1 cellular context compared by ENCODE assay signal in genomic region chr17:75666959-75667790, GRCh38.
TF ChIP-seq lines count a peak whose summit lies in the region.

TSS of gene RECQL5 (minus strand) at chr17:75667154. CDS start at chr17:75666557, 597 bp downstream.
TSS of gene SAP30BP (plus strand) at chr17:75667338. CDS start at chr17:75667373, 35 bp downstream.

TF ChIP-seq in HepG2, 621 proteins besides CTCF, POLR2A, EP300 and RAD21 (continued from another document and continues in another):
- no peak for TF ChIP-seq ZBTB21 (CRISPR knock-in tag; IDR thresholded peaks at IDR 0.05)
- TF ChIP-seq ZNF672 (CRISPR knock-in tag; IDR thresholded peaks at IDR 0.05) = no peak
- TF ChIP-seq, protein P1, sequence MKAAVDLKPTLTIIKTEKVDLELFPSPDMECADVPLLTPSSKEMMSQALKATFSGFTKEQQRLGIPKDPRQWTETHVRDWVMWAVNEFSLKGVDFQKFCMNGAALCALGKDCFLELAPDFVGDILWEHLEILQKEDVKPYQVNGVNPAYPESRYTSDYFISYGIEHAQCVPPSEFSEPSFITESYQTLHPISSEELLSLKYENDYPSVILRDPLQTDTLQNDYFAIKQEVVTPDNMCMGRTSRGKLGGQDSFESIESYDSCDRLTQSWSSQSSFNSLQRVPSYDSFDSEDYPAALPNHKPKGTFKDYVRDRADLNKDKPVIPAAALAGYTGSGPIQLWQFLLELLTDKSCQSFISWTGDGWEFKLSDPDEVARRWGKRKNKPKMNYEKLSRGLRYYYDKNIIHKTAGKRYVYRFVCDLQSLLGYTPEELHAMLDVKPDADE (CRISPR knock-in tag; IDR thresholded peaks at IDR 0.05) = no peak
- TF ChIP-seq JUNB (CRISPR knock-in tag; IDR thresholded peaks at IDR 0.05; ENCODE audit: borderline replicate concordance) = no peak
- TF ChIP-seq TBX3 (IDR thresholded peaks at IDR 0.05; ENCODE audit: borderline replicate concordance) = 0 out of 2 replicates have a peak, but pooled peaks have one; percentile 10
- TF ChIP-seq, protein P2, sequence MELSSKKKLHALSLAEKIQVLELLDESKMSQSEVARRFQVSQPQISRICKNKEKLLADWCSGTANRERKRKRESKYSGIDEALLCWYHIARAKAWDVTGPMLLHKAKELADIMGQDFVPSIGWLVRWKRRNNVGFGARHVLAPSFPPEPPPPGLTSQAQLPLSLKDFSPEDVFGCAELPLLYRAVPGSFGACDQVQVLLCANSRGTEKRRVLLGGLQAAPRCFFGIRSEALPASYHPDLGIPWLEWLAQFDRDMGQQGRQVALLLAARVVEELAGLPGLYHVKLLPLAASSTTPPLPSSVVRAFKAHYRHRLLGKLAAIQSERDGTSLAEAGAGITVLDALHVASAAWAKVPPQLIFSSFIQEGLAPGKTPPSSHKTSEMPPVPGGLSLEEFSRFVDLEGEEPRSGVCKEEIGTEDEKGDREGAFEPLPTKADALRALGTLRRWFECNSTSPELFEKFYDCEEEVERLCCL (CRISPR knock-in tag; IDR thresholded peaks at IDR 0.05; ENCODE audit: borderline replicate concordance) = no peak; the same call in 1 of the 2 replicates
- TF ChIP-seq ZBTB40 (IDR thresholded peaks at IDR 0.05) = peak; percentile 20; the same call in 1 of the 2 replicates
- 0 out of 2 replicates have a peak, but pooled peaks have one; percentile 33 for TF ChIP-seq ZBTB40 (CRISPR knock-in tag; IDR thresholded peaks at IDR 0.05)
- no peak for TF ChIP-seq PREB (CRISPR knock-in tag; IDR thresholded peaks at IDR 0.05)
- no peak for TF ChIP-seq SNAPC5 (CRISPR knock-in tag; IDR thresholded peaks at IDR 0.05; ENCODE audit: borderline replicate concordance)
- TF ChIP-seq ZNF850 (CRISPR knock-in tag; conservative IDR thresholded peaks at IDR 0.05) = no peak
- peak; percentile 97 for TF ChIP-seq SP4 (CRISPR knock-in tag; IDR thresholded peaks at IDR 0.05)
- TF ChIP-seq ZNF558 (CRISPR knock-in tag; IDR thresholded peaks at IDR 0.05; ENCODE audit: borderline replicate concordance) = no peak
- peak; percentile 98 for TF ChIP-seq ELF4 (CRISPR knock-in tag; IDR thresholded peaks at IDR 0.05; ENCODE audit: borderline replicate concordance)
- TF ChIP-seq ZNF552 (CRISPR knock-in tag; IDR thresholded peaks at IDR 0.05; ENCODE audit: borderline replicate concordance) = no peak
- no peak for TF ChIP-seq SKI (IDR thresholded peaks at IDR 0.05; ENCODE audit: partially characterized antibody)
- no peak for TF ChIP-seq XBP1 (CRISPR knock-in tag; IDR thresholded peaks at IDR 0.05)
- peak; percentile 96 for TF ChIP-seq FOXK1 (CRISPR knock-in tag; IDR thresholded peaks at IDR 0.05; ENCODE audit: borderline replicate concordance, low read depth)
- peak; percentile 19; the same call in 1 of the 2 replicates for TF ChIP-seq ZNF337 (CRISPR knock-in tag; IDR thresholded peaks at IDR 0.05; ENCODE audit: borderline replicate concordance, low read depth)
- TF ChIP-seq RARA (CRISPR knock-in tag; IDR thresholded peaks at IDR 0.05) = peak; percentile 7; the same call in 1 of the 2 replicates
- peak; percentile 33; the same call in 1 of the 2 replicates for TF ChIP-seq ZNF792 (CRISPR knock-in tag; IDR thresholded peaks at IDR 0.05)
- no peak for TF ChIP-seq LCORL (IDR thresholded peaks at IDR 0.05)
- peak; percentile 34; the same call in 1 of the 2 replicates for TF ChIP-seq LCORL (CRISPR knock-in tag; IDR thresholded peaks at IDR 0.05)
- TF ChIP-seq, protein P3, sequence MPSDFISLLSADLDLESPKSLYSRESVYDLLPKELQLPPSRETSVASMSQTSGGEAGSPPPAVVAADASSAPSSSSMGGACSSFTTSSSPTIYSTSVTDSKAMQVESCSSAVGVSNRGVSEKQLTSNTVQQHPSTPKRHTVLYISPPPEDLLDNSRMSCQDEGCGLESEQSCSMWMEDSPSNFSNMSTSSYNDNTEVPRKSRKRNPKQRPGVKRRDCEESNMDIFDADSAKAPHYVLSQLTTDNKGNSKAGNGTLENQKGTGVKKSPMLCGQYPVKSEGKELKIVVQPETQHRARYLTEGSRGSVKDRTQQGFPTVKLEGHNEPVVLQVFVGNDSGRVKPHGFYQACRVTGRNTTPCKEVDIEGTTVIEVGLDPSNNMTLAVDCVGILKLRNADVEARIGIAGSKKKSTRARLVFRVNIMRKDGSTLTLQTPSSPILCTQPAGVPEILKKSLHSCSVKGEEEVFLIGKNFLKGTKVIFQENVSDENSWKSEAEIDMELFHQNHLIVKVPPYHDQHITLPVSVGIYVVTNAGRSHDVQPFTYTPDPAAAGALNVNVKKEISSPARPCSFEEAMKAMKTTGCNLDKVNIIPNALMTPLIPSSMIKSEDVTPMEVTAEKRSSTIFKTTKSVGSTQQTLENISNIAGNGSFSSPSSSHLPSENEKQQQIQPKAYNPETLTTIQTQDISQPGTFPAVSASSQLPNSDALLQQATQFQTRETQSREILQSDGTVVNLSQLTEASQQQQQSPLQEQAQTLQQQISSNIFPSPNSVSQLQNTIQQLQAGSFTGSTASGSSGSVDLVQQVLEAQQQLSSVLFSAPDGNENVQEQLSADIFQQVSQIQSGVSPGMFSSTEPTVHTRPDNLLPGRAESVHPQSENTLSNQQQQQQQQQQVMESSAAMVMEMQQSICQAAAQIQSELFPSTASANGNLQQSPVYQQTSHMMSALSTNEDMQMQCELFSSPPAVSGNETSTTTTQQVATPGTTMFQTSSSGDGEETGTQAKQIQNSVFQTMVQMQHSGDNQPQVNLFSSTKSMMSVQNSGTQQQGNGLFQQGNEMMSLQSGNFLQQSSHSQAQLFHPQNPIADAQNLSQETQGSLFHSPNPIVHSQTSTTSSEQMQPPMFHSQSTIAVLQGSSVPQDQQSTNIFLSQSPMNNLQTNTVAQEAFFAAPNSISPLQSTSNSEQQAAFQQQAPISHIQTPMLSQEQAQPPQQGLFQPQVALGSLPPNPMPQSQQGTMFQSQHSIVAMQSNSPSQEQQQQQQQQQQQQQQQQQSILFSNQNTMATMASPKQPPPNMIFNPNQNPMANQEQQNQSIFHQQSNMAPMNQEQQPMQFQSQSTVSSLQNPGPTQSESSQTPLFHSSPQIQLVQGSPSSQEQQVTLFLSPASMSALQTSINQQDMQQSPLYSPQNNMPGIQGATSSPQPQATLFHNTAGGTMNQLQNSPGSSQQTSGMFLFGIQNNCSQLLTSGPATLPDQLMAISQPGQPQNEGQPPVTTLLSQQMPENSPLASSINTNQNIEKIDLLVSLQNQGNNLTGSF (CRISPR knock-in tag; IDR thresholded peaks at IDR 0.05) = no peak; the same call in 1 of the 2 replicates
- TF ChIP-seq KDM1A (CRISPR knock-in tag; IDR thresholded peaks at IDR 0.05) = no peak
- peak; percentile 72; the same call in 1 of the 2 replicates for TF ChIP-seq ZNF335 (CRISPR knock-in tag; IDR thresholded peaks at IDR 0.05)
- TF ChIP-seq, protein P4, sequence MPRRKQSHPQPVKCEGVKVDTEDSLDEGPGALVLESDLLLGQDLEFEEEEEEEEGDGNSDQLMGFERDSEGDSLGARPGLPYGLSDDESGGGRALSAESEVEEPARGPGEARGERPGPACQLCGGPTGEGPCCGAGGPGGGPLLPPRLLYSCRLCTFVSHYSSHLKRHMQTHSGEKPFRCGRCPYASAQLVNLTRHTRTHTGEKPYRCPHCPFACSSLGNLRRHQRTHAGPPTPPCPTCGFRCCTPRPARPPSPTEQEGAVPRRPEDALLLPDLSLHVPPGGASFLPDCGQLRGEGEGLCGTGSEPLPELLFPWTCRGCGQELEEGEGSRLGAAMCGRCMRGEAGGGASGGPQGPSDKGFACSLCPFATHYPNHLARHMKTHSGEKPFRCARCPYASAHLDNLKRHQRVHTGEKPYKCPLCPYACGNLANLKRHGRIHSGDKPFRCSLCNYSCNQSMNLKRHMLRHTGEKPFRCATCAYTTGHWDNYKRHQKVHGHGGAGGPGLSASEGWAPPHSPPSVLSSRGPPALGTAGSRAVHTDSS (CRISPR knock-in tag; conservative IDR thresholded peaks at IDR 0.05) = no peak
- 0 out of 2 replicates have a peak, but pooled peaks have one; percentile 46 for TF ChIP-seq ZNF383 (CRISPR knock-in tag; IDR thresholded peaks at IDR 0.05; ENCODE audit: borderline replicate concordance)
- peak; percentile 17; the same call in 1 of the 2 replicates for TF ChIP-seq ZNF746 (CRISPR knock-in tag; IDR thresholded peaks at IDR 0.05)
- no peak for TF ChIP-seq ARNT (IDR thresholded peaks at IDR 0.05)
- TF ChIP-seq HOXA3 (CRISPR knock-in tag; IDR thresholded peaks at IDR 0.05) = peak; percentile 96
- TF ChIP-seq, protein P5, sequence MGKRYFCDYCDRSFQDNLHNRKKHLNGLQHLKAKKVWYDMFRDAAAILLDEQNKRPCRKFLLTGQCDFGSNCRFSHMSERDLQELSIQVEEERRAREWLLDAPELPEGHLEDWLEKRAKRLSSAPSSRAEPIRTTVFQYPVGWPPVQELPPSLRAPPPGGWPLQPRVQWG (CRISPR knock-in tag; IDR thresholded peaks at IDR 0.05; ENCODE audit: borderline replicate concordance, low read depth) = no peak
- no peak for TF ChIP-seq RELA (CRISPR knock-in tag; IDR thresholded peaks at IDR 0.05)
- no peak for TF ChIP-seq ZSCAN22 (CRISPR knock-in tag; IDR thresholded peaks at IDR 0.05)
- TF ChIP-seq RFXAP (CRISPR knock-in tag; IDR thresholded peaks at IDR 0.05; ENCODE audit: borderline replicate concordance) = peak; percentile 39; the same call in 1 of the 2 replicates
- no peak; the same call in 1 of the 2 replicates for TF ChIP-seq ZNF629 (CRISPR knock-in tag; conservative IDR thresholded peaks at IDR 0.05)
- TF ChIP-seq ZNF564 (CRISPR knock-in tag; IDR thresholded peaks at IDR 0.05) = no peak
- TF ChIP-seq ZNF44 (CRISPR knock-in tag; IDR thresholded peaks at IDR 0.05) = peak; percentile 97
